ENCODE assay signal across 22 cellular contexts in the genomic region with DNA sequence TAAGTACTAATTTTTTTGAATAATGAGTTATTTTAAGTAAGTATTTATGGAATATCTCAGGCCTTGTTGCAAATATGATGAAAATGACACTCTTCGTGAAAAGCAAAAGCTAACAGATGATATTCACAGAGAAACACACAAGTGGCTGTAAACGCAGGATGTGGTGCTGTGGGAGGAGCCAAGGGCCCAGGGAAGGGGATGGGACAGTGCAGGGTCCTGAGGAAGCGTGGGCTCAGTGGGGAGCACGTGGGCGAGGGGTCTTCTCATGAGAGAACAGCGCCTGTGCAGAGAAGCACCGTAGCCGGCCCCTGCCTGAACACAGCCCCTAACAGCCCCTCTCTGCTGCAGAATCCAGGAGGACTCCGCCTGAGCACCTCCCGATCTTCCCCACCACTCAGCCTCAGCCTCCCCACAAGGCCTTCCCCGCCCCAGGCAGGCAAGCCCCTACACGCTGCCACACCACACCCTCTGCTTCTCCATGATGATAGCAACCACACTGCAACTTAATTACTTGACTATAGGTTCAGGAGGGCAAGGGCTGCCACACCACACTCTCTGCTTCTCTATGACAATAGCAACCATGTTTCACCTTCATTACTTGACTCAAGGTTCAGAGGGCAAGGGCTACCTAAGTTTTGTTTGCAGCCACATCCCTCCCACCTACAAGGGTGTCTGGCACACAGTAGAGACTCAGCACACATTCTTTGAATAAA.
DNase-seq lines count a peak whose midpoint lies in the region; ATAC-seq, FAIRE-seq and TF ChIP-seq lines count a peak whose summit lies in the region.
"Had no signal": no experiment of that assay in that cellular context is flagged by ENCODE, and none has a peak within 500 bp of the region (broad histone marks: within the 10 kb centered on the region; RNA-seq: fewer than 3 reads in every experiment).

No MANE protein-coding gene starts in this region.

- H3K14ac ChIP-seq in neuronal stem cell (ENCODE audit: low read length), result no peak overlapping the region

- no peak overlapping the region for H2BK12ac ChIP-seq in neuronal stem cell (ENCODE audit: low read length)

- no peak for FAIRE-seq in GM12878 (lab: Jason Lieb, UNC)
- FAIRE-seq: A549 had no signal

- H4K20me1 ChIP-seq in DND-41 (ENCODE audit: insufficient read depth, low read length) (no peaks in the 10 kb centered on the region), GM12878 (ENCODE audit: control insufficient read depth, insufficient read depth) (no peaks in the 10 kb centered on the region)

- TF ChIP-seq RAD21 in GM12878 (IDR thresholded peaks at IDR 0.05; ENCODE audit: insufficient read depth, low read depth, low read length), result no peak

- CTCF ChIA-PET in GM12878 (lab: Yijun Ruan, JAX), result no interaction called here
- CTCF ChIA-PET in HEK293T (lab: Yijun Ruan, JAX), result no interaction called here

- WGBS in GM12878 (ENCODE audit: insufficient coverage, insufficient replicate concordance, low lambda C conversion rate, missing lambda C conversion rate), result 38% methylated on average over 11 of the region's 12 CpGs
- WGBS in neuronal stem cell (ENCODE audit: extremely low coverage in 2 of 2, insufficient read length in 2 of 2, insufficient replicate concordance in 1 of 2), 2 donors, result no CpG with 5 or more reads among the region's 12 CpGs

- in situ Hi-C loops in GM12878 (cut with MboI), result no loop called here

- intact Hi-C loops in GM12878 (cut with micrococcal nuclease; ENCODE audit: unreplicated experiment), result no loop called here

- RAD21 ChIA-PET in GM12878 (lab: Charles Lee; ENCODE audit: unreplicated experiment), result no interaction called here

- H3K27me3 ChIP-seq in DND-41 (ENCODE audit: insufficient read depth, low read length, poor library complexity), result no peaks in the 10 kb centered on the region
- no peaks in the 10 kb centered on the region for H3K27me3 ChIP-seq in GM12878 (replicated peaks in 1 of 2; ENCODE audit: control insufficient read depth in 2 of 2, insufficient read depth in 2 of 2, low read length in 1 of 2)
- H3K27me3 ChIP-seq in neuronal stem cell (ENCODE audit: control insufficient read depth in 3 of 3, insufficient read depth in 3 of 3, low read depth in 1 of 3, low read length in 3 of 3), result no peaks in the 10 kb centered on the region

- no peak overlapping the region; a peak in 1 of 4 replicates for H3K4me3 ChIP-seq in DND-41 (ENCODE audit: low read depth in 1 of 2, low read length in 2 of 2)
- H3K4me3 ChIP-seq in GM12878, result no peak overlapping the region
- H3K4me3 ChIP-seq in neuronal stem cell (ENCODE audit: low read length in 2 of 2), result peak overlapping the region in 1 of 2 donors; percentile 1
- H3K4me3 ChIP-seq: A549, GM23248 had no signal

- H3K4ac ChIP-seq in neuronal stem cell (ENCODE audit: low read length), result no peak overlapping the region

- no peak overlapping the region for H2BK5ac ChIP-seq in neuronal stem cell (ENCODE audit: low read length)

- no peak for TF ChIP-seq POLR2A in GM12878 (IDR thresholded peaks at IDR 0.05; ENCODE audit: low read depth, low read length)

- no peak overlapping the region for H3K23ac ChIP-seq in neuronal stem cell (ENCODE audit: low read depth, low read length, poor library complexity)

- H3K4me2 ChIP-seq in DND-41 (ENCODE audit: insufficient read depth, low read length), result no peak overlapping the region; the same call in 1 of the 2 replicates
- no peak overlapping the region for H3K4me2 ChIP-seq in GM12878 (ENCODE audit: control insufficient read depth, insufficient read depth)
- no peak overlapping the region for H3K4me2 ChIP-seq in neuronal stem cell (ENCODE audit: insufficient read depth, low read length, poor library complexity, severe bottlenecking)
- H3K4me2 ChIP-seq: A549, SK-N-SH had no signal

- H2BK120ac ChIP-seq in neuronal stem cell (ENCODE audit: low read depth, low read length), result no peak overlapping the region

- H3K27ac ChIP-seq in DND-41 (ENCODE audit: low read length) (no peak overlapping the region), GM12878 (ENCODE audit: control insufficient read depth, insufficient read depth) (no peak overlapping the region), neuronal stem cell (replicated peaks; ENCODE audit: low read length) (no peak overlapping the region)
- H3K27ac ChIP-seq: A549, GM23248, RWPE1 had no signal

- H3K79me2 ChIP-seq in DND-41 (ENCODE audit: insufficient read depth, low read length) (no peaks in the 10 kb centered on the region), GM12878 (ENCODE audit: control insufficient read depth, insufficient read depth, low read length) (no peaks in the 10 kb centered on the region)

- H2AFZ ChIP-seq in DND-41 (ENCODE audit: low read depth, low read length), result peak overlapping the region; percentile 22; the same call in 1 of the 2 replicates
- no peak overlapping the region for H2AFZ ChIP-seq in GM12878 (ENCODE audit: control insufficient read depth, low read depth, low read length)
- H2AFZ ChIP-seq in neuronal stem cell (ENCODE audit: low read length), result no peak overlapping the region
- H2AFZ ChIP-seq: GM23248 had no signal

- SMC1A ChIA-PET in GM12878 (lab: Charles Lee; ENCODE audit: uncharacterized antibody, unreplicated experiment), result no interaction called here

- H3K9ac ChIP-seq in DND-41 (ENCODE audit: low read depth, low read length) (no peak overlapping the region), GM12878 (ENCODE audit: control insufficient read depth, insufficient read depth, low read length) (no peak overlapping the region), neuronal stem cell (ENCODE audit: low read depth, low read length, poor library complexity) (peak overlapping the region; percentile 67)
- H3K9ac ChIP-seq: GM23248, SK-N-SH had no signal

- no peak overlapping the region for H2AK5ac ChIP-seq in neuronal stem cell (ENCODE audit: low read depth, low read length)

- no peak for TF ChIP-seq CTCF in DND-41 (IDR thresholded peaks at IDR 0.05; ENCODE audit: borderline replicate concordance, extremely low read depth, low read length, poor library complexity, severe bottlenecking)
- no peak for TF ChIP-seq CTCF in GM12878 (IDR thresholded peaks at IDR 0.05 in 2 of 3, conservative IDR thresholded peaks at IDR 0.05 in 1 of 3; ENCODE audit: control insufficient read depth in 2 of 3, extremely low read depth in 1 of 3, insufficient read depth in 1 of 3, low read depth in 3 of 3, low read length in 3 of 3)

- peak; percentile 81 for ATAC-seq in DND-41 (ENCODE audit: insufficient read depth, low read depth)
- peak; percentile 34 for ATAC-seq in GM12878
- ATAC-seq in GM21825 (IDR thresholded peaks at IDR 0.05; ENCODE audit: unreplicated experiment), result no peak
- ATAC-seq in HG02763 (IDR thresholded peaks at IDR 0.05; ENCODE audit: unreplicated experiment), result no peak
- ATAC-seq: A549, T-cell had no signal

- no peak for TF ChIP-seq EP300 in GM12878 (IDR thresholded peaks at IDR 0.05; ENCODE audit: borderline replicate concordance in 1 of 2, control insufficient read depth in 1 of 2, low read depth in 2 of 2, low read length in 2 of 2)

- no peak overlapping the region for H4K91ac ChIP-seq in neuronal stem cell (ENCODE audit: low read depth, low read length, poor library complexity)

- H3K4me1 ChIP-seq in DND-41 (ENCODE audit: insufficient read depth, low read length), result peaks cover 9% of the 10 kb centered on the region
- no peaks in the 10 kb centered on the region for H3K4me1 ChIP-seq in GM12878 (ENCODE audit: control insufficient read depth, insufficient read depth, low read length)
- H3K4me1 ChIP-seq in neuronal stem cell (ENCODE audit: control insufficient read depth in 2 of 2, insufficient read depth in 1 of 2, low read depth in 1 of 2, low read length in 2 of 2), result no peaks in the 10 kb centered on the region
- H3K4me1 ChIP-seq: A549 had no signal

- H3K36me3 ChIP-seq in DND-41 (ENCODE audit: insufficient read depth, low read length), result no peaks in the 10 kb centered on the region
- H3K36me3 ChIP-seq in GM12878 (ENCODE audit: control insufficient read depth in 2 of 2, insufficient read depth in 2 of 2, low read length in 1 of 2), result no peaks in the 10 kb centered on the region
- no peaks in the 10 kb centered on the region for H3K36me3 ChIP-seq in neuronal stem cell (replicated peaks in 1 of 2; ENCODE audit: control insufficient read depth in 2 of 2, insufficient read depth in 2 of 2, low read length in 2 of 2)

- no peak overlapping the region for H4K8ac ChIP-seq in neuronal stem cell (ENCODE audit: low read depth, low read length)

- DNase-seq in DND-41 (peak; percentile 29), NCI-H526 (lab: John Stamatoyannopoulos, UW) (peak; percentile 85 to 86), GM12878 (ENCODE audit: low read depth, low spot score) (no peak), neuronal stem cell (ENCODE audit: low spot score) (no peak), NAMALWA (ENCODE audit: low spot score) (no peak), HEK293T (ENCODE audit: extremely low spot score) (no peak)
- DNase-seq: GM23248; HCEC 1CT; Kasumi-1; NCI-H1048; NCI-H146; NCI-H2029 treated with DMSO at 0.1 percent for 48 hours; NCI-H446; NCI-H774; NK-92 treated with Interleukin-12 subunit alpha and Interleukin-12 subunit beta, amount 100 ng/mL, for 24 hours; SIG-M5; SK-N-SH; T-cell had no signal

- H3K79me1 ChIP-seq in neuronal stem cell (ENCODE audit: low read depth, low read length), result no peaks in the 10 kb centered on the region

- POLR2A ChIA-PET in GM12878 (lab: Charles Lee), result no interaction called here
- POLR2A ChIA-PET in HEK293T (lab: Yijun Ruan, JAX), result no interaction called here

- H3K9me3 ChIP-seq in DND-41 (ENCODE audit: insufficient read depth, low read length, severe bottlenecking) (no peaks in the 10 kb centered on the region), GM12878 (replicated peaks; ENCODE audit: control insufficient read depth, insufficient read depth, low read length) (no peaks in the 10 kb centered on the region), neuronal stem cell (replicated peaks in 1 of 2; ENCODE audit: control insufficient read depth in 2 of 2, insufficient read depth in 1 of 2, low read depth in 1 of 2, low read length in 2 of 2) (no peaks in the 10 kb centered on the region)
- H3K9me3 ChIP-seq: A549, SK-N-SH had no signal

- H2BK15ac ChIP-seq in neuronal stem cell (ENCODE audit: low read length), result no peak overlapping the region

- H3K18ac ChIP-seq in neuronal stem cell (ENCODE audit: low read length), result no peak overlapping the region

- BruUV-seq in GM12878 (replicated peaks; lab: Mats Ljungman, UMichigan), result no TSS peak

TF ChIP-seq in GM12878, 131 proteins besides CTCF, POLR2A, EP300 and RAD21 (continues in another document):
- TF ChIP-seq CEBPB (IDR thresholded peaks at IDR 0.05; ENCODE audit: borderline replicate concordance in 1 of 2, low read depth in 2 of 2, low read length in 2 of 2) (no peak), ZNF207 (IDR thresholded peaks at IDR 0.05; ENCODE audit: borderline replicate concordance) (no peak), KDM1A (IDR thresholded peaks at IDR 0.05; ENCODE audit: borderline replicate concordance) (no peak), KLF5 (IDR thresholded peaks at IDR 0.05; ENCODE audit: partially characterized antibody) (no peak)

TF ChIP-seq in HEK293T, 16 proteins besides CTCF, POLR2A, EP300 and RAD21 (continues in another document):
- TF ChIP-seq LEF1 (IDR thresholded peaks at IDR 0.05; ENCODE audit: borderline replicate concordance) (no peak), SUZ12 (IDR thresholded peaks at IDR 0.05) (no peak), NFRKB (IDR thresholded peaks at IDR 0.05) (no peak), FOXM1 (IDR thresholded peaks at IDR 0.05; ENCODE audit: borderline replicate concordance) (no peak), FOXK2 (IDR thresholded peaks at IDR 0.05) (no peak)

Comparison
In these comparisons a context has a peak if more than half of its experiments do, and no peak if none do; other contexts are left out.
1. ATAC-seq: peak in DND-41 (single experiment) and GM12878 (single experiment); none in GM21825 (single experiment) and HG02763 (single experiment).
2. DNase-seq: peak in DND-41 (single experiment) and NCI-H526 (2 of 2); none in GM12878 (single experiment), neuronal stem cell (single experiment), NAMALWA (single experiment) and HEK293T (single experiment).